4 cellular contexts compared by ENCODE assay signal in the genomic region with DNA sequence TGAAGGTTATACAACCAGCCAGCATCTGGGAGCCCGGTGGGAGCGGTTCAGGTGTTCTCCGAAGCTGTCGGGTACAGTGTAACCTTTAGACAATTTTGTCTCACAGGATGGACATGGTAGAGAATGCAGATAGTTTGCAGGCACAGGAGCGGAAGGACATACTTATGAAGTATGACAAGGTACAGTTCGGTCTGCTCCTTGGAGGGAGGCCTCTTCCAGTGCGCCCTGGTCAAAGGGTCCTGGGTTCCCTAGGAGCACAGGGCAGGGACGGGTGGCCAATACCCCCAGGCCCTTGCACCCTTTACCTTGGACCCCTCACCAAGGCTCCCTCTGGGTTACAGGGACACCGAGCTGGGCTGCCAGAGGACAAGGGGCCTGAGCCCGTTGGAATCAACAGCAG. TPM values are rescaled to one million over a fixed set of nuclear protein-coding genes. Genes with fewer than 3 reads are reported as not detected.
"Had no signal": no experiment of that assay in that cellular context is flagged by ENCODE, and none has a peak within 500 bp of the region (broad histone marks: within the 10 kb centered on the region; RNA-seq: fewer than 3 reads in every experiment).

No MANE protein-coding gene starts in this region.

RNA-seq across cellular contexts. Expression of gene USP6, which starts 14.4 kb away (rescaled TPM):
- total RNA-seq: dermis blood vessel endothelial cell, epithelial cell of proximal tubule, glomerular endothelial cell had no signal
- polyA plus RNA-seq: mammary epithelial cell had no signal
